In the genomic region with DNA sequence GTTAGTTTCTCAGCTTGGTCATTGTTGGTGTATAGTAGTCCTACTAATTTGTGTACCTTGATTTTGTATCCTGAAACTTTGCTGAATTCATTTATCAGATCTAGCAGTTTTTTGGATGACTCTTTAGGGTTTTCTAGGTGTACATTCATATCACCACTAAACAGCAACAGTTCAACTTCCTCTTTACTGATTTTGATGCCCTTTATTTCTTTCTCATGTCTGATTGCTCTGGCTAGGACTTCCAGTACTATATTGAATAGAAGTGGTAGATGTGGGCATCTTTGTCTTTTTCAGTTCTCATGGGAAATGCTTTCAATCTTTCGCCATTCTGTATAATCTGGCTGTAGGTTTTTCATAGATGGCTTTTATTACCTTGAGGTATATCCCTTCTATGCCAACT, we compare ENCODE assay signal across 18 cellular contexts.
DNase-seq lines count a peak whose midpoint lies in the region; ATAC-seq, FAIRE-seq and TF ChIP-seq lines count a peak whose summit lies in the region.
"Had no signal": no experiment of that assay in that cellular context is flagged by ENCODE, and none has a peak within 500 bp of the region (broad histone marks: within the 10 kb centered on the region; RNA-seq: fewer than 3 reads in every experiment).

No MANE protein-coding gene starts in this region.

- WGBS in small intestine, 3 donors: 82 to 95% (median 84%) methylated on average over 1 of the region's 1 CpG

- no peak overlapping the region for H3K27ac ChIP-seq in small intestine (ENCODE audit: low read depth in 1 of 2, low read length in 1 of 2)
- H3K27ac ChIP-seq: A549, C4-2B had no signal

- no peaks in the 10 kb centered on the region for H3K4me1 ChIP-seq in small intestine (ENCODE audit: control insufficient read depth in 2 of 2, insufficient read depth in 1 of 2, low read depth in 1 of 2, low read length in 1 of 2)
- H3K4me1 ChIP-seq: A549, BE2C had no signal

- ATAC-seq in HG02870 (IDR thresholded peaks at IDR 0.05; ENCODE audit: unreplicated experiment) (peak; percentile 89), HG03558 (IDR thresholded peaks at IDR 0.05; ENCODE audit: extremely low read depth, unreplicated experiment) (peak; percentile 49)
- ATAC-seq: A549, GM23338, K562 had no signal

- DNase-seq in small intestine (no peak), HuH-7 (ENCODE audit: low spot score) (no peak), GM13976 (ENCODE audit: low spot score) (no peak)
- DNase-seq in stimulated activated CD4-positive, alpha-beta T cell treated with anti-CD3 and anti-CD28 coated beads, Interleukin-4, amount 100 ng/mL, for 24 hours: no peak
- DNase-seq in NK-92 treated with Interleukin-12 subunit alpha and Interleukin-12 subunit beta, amount 100 ng/mL, for 24 hours (lab: John Stamatoyannopoulos, UW): no peak
- DNase-seq: BE2C; CD4-positive, alpha-beta memory T cell; DMS79; H7; Karpas-422 had no signal

- no peak overlapping the region for H3K4me3 ChIP-seq in small intestine (ENCODE audit: low read depth in 1 of 2, low read length in 2 of 2)
- H3K4me3 ChIP-seq: A549, GM23338, K562 had no signal

- peaks cover 1% of the 10 kb centered on the region for H3K9me3 ChIP-seq in small intestine (ENCODE audit: control insufficient read depth, low read depth)
- H3K9me3 ChIP-seq: A549, BE2C had no signal

- peak; percentile 47 for FAIRE-seq in small intestine (lab: Jason Lieb, UNC)
- FAIRE-seq: A549, GM12892, HTR-8/SVneo, K562 had no signal

- TF ChIP-seq CTCF in GM13976 (IDR thresholded peaks at IDR 0.05; ENCODE audit: borderline replicate concordance, control extremely low read depth, extremely low read depth, insufficient read depth, missing control alignments): no peak

- in situ Hi-C loops in GM13976 (cut with MboI; ENCODE audit: low sequenced_read_pairs, unreplicated experiment): no loop called here

- H3K27me3 ChIP-seq in small intestine (ENCODE audit: control insufficient read depth in 2 of 2, insufficient read depth in 2 of 2, low read length in 2 of 2): no peaks in the 10 kb centered on the region
- H3K27me3 ChIP-seq: BE2C had no signal

- no peaks in the 10 kb centered on the region for H3K36me3 ChIP-seq in small intestine (ENCODE audit: control insufficient read depth in 2 of 2, insufficient read depth in 2 of 2, low read length in 2 of 2)
- H3K36me3 ChIP-seq: BE2C had no signal
